In genomic region chr22:42512273-42512990, GRCh38 we compare ENCODE assay signal across 8 cellular contexts. TPM values are rescaled to one million over a fixed set of nuclear protein-coding genes. Genes with fewer than 3 reads are reported as not detected.
DNase-seq lines count a peak whose midpoint lies in the region; ATAC-seq, FAIRE-seq and TF ChIP-seq lines count a peak whose summit lies in the region.
"Not testable (repeated sequence)": the region's sequence is repeated elsewhere in the genome, so short reads cannot be mapped to it uniquely, and the experiment has no call there.

No MANE protein-coding gene starts in this region.

- H3K27me3 Mint-ChIP-seq in neural crest cell (ENCODE audit: low read depth), result not testable (repeated sequence)

- not testable (repeated sequence) for H3K27ac ChIP-seq in A549; GM12878 (ENCODE audit: control insufficient read depth, insufficient read depth)
- H3K27ac ChIP-seq in KOPT-K1 (ENCODE audit: low read depth, low read length, poor library complexity, severe bottlenecking), result peak overlapping the region; percentile 36

- TF ChIP-seq EP300 in A549 (IDR thresholded peaks at IDR 0.05); GM12878 (IDR thresholded peaks at IDR 0.05; ENCODE audit: borderline replicate concordance in 1 of 2, control insufficient read depth in 1 of 2, low read depth in 2 of 2, low read length in 2 of 2): not testable (repeated sequence)

- H4K20me1 ChIP-seq in GM12878 (ENCODE audit: control insufficient read depth, insufficient read depth), result not testable (repeated sequence)

- H3K4me2 ChIP-seq in A549; GM12878 (ENCODE audit: control insufficient read depth, insufficient read depth): not testable (repeated sequence)

- H3K4me1 Mint-ChIP-seq in neural crest cell, result not testable (repeated sequence)

- not testable (repeated sequence) for H3K79me2 ChIP-seq in GM12878 (ENCODE audit: control insufficient read depth, insufficient read depth, low read length)

- not testable (repeated sequence) for H3K9me3 Mint-ChIP-seq in neural crest cell

- H3K4me1 ChIP-seq in A549; GM12878 (ENCODE audit: control insufficient read depth, insufficient read depth, low read length): not testable (repeated sequence)

- TF ChIP-seq CTCF in A549 (IDR thresholded peaks at IDR 0.05), result peak; percentile 41
- 0 out of 3 replicates have a peak, but pooled peaks have one; percentile 25 for TF ChIP-seq CTCF in GM12872 (IDR thresholded peaks at IDR 0.05; ENCODE audit: insufficient read depth, low read depth, low read length)
- peak in 2 of 3 experiments; percentile 6 to 20; a peak in 1 of 6 replicates for TF ChIP-seq CTCF in GM12878 (IDR thresholded peaks at IDR 0.05 in 2 of 3, conservative IDR thresholded peaks at IDR 0.05 in 1 of 3; ENCODE audit: control insufficient read depth in 2 of 3, extremely low read depth in 1 of 3, insufficient read depth in 1 of 3, low read depth in 3 of 3, low read length in 3 of 3)
- peak; percentile 56 for TF ChIP-seq CTCF in neural crest cell (conservative IDR thresholded peaks at IDR 0.05)

- RAD21 ChIA-PET in GM12878 (lab: Charles Lee; ENCODE audit: unreplicated experiment), result not testable (repeated sequence)

- H3K9me3 ChIP-seq in A549; KOPT-K1 (ENCODE audit: insufficient read depth, low read length, poor library complexity, severe bottlenecking); GM12878 (replicated peaks; ENCODE audit: control insufficient read depth, insufficient read depth, low read length): not testable (repeated sequence)

- not testable (repeated sequence) for H3K27me3 ChIP-seq in GM12878 (replicated peaks in 1 of 2; ENCODE audit: control insufficient read depth in 2 of 2, insufficient read depth in 2 of 2, low read length in 1 of 2)

- not testable (repeated sequence) for H3K36me3 Mint-ChIP-seq in neural crest cell (ENCODE audit: low read depth)

- H2AFZ ChIP-seq in GM12878 (ENCODE audit: control insufficient read depth, low read depth, low read length), result not testable (repeated sequence)

- DNase-seq in A549 (ENCODE audit: low read depth in 1 of 2, low spot score in 1 of 2), result peak in 1 of 2 experiments; percentile 49
- DNase-seq in SK-MEL-5 (ENCODE audit: low read depth, low spot score), result peak; percentile 60
- DNase-seq in GM12878 (ENCODE audit: low read depth, low spot score), result not testable (repeated sequence)
- DNase-seq in fibroblast of peridontal ligament (ENCODE audit: extremely low read depth), result peak; percentile 18
- peak; percentile 35 for DNase-seq in iPS-NIHi7 (ENCODE audit: extremely low spot score)
- peak; percentile 31 for DNase-seq in neural crest cell (ENCODE audit: low read depth, low spot score)

- BruUV-seq in GM12878 (replicated peaks; lab: Mats Ljungman, UMichigan), result TSS peak; percentile 13

- H3K4me3 ChIP-seq in A549, GM12878: not testable (repeated sequence)

- not testable (repeated sequence) for TF ChIP-seq POLR2A in A549 (IDR thresholded peaks at IDR 0.05; ENCODE audit: low read length); GM12878 (IDR thresholded peaks at IDR 0.05; ENCODE audit: low read depth, low read length)

- SMC1A ChIA-PET in GM12878 (lab: Charles Lee; ENCODE audit: uncharacterized antibody, unreplicated experiment), result not testable (repeated sequence)

- in situ Hi-C loops in SK-MEL-5 (cut with HindIII; ENCODE audit: low pct_unique_long_range_greater_than_20kb, low sequenced_read_pairs); GM12878 (cut with MboI): not testable (repeated sequence)

- CTCF ChIA-PET in A549 (lab: Yijun Ruan, JAX), result interaction anchor here (0.6 to 1.4 kb wide), 9 partner anchors 8 to 96 kb away, joined by 3 to 10 read pairs (median 4); no protein-coding TSS in a partner anchor
- CTCF ChIA-PET in GM12878 (lab: Yijun Ruan, JAX), result not testable (repeated sequence)

- intact Hi-C loops in GM12878 (cut with micrococcal nuclease; ENCODE audit: unreplicated experiment), result not testable (repeated sequence)

- peaks cover 64% of the 10 kb centered on the region for H3K36me3 ChIP-seq in KOPT-K1 (ENCODE audit: insufficient read depth, low read length)
- not testable (repeated sequence) for H3K36me3 ChIP-seq in GM12878 (ENCODE audit: control insufficient read depth in 2 of 2, insufficient read depth in 2 of 2, low read length in 1 of 2)

- not testable (repeated sequence) for H3K9ac ChIP-seq in GM12878 (ENCODE audit: control insufficient read depth, insufficient read depth, low read length)

- H3K4me3 Mint-ChIP-seq in neural crest cell, result peak overlapping the region; percentile 81

- FAIRE-seq in A549 (lab: Jason Lieb, UNC), result peak; percentile 93
- FAIRE-seq in GM12878 (lab: Jason Lieb, UNC), result not testable (repeated sequence)

- H3K27ac Mint-ChIP-seq in neural crest cell (ENCODE audit: unreplicated experiment), result not testable (repeated sequence)

- WGBS in A549 (ENCODE audit: missing lambda C conversion rate), result 89% methylated on average over 22 of the region's 22 CpGs
- WGBS in GM12878 (ENCODE audit: insufficient coverage, insufficient replicate concordance, low lambda C conversion rate, missing lambda C conversion rate), result 95% methylated on average over 20 of the region's 22 CpGs

- TF ChIP-seq RAD21 in A549 (conservative IDR thresholded peaks at IDR 0.05 in 1 of 2, IDR thresholded peaks at IDR 0.05 in 1 of 2), result peak; percentile 37 to 51; a peak in 4 of 5 replicates
- peak; percentile 22; the same call in 1 of the 2 replicates for TF ChIP-seq RAD21 in GM12878 (IDR thresholded peaks at IDR 0.05; ENCODE audit: insufficient read depth, low read depth, low read length)

- ATAC-seq in A549 (peak; percentile 63 to 74), GM12878 (peak; percentile 49)

- POLR2A ChIA-PET in A549 (lab: Yijun Ruan, JAX); GM12878 (lab: Charles Lee): not testable (repeated sequence)

RNA-seq across cellular contexts. Expression of gene RRP7A, which starts 7.2 kb away (rescaled TPM):
- 26.5 and 31.2 TPM in 2 replicates for polyA plus RNA-seq in A549 (2011; rRNA removed)
- polyA plus RNA-seq in A549 (2012; cell fraction: cytosol; rRNA removed), result 54.1 and 54.4 TPM in 2 replicates
- 42.4 and 45.5 TPM in 2 replicates for polyA plus RNA-seq in A549 (2012; cell fraction: nucleus; rRNA removed)
- polyA plus RNA-seq in A549 (2017; fragmentation: RNase III; extraction: RNeasy Plus Mini Kit Qiagen cat#74134 plus additional on column Dnase treatment), result 36.3 to 42.0 TPM (median 37.1 TPM) in 3 replicates
- 21.9 and 25.7 TPM in 2 replicates for polyA minus RNA-seq in A549 (2011; rRNA and poly(A)+ RNA removed)
- total RNA-seq in SK-MEL-5 (2014; rRNA removed; shearing (Covaris generic)), result 73.7 and 85.2 TPM in 2 replicates
- polyA plus RNA-seq in SK-MEL-5 (2015; cell fraction: cytosol; rRNA removed), result 83.4 and 84.9 TPM in 2 replicates
- 31.5 and 34.2 TPM in 2 replicates for polyA plus RNA-seq in SK-MEL-5 (2015; cell fraction: nucleus; rRNA removed)
- total RNA-seq in GM12878 (2013; cell fraction: nucleolus; rRNA removed), result 24.1 and 27.7 TPM in 2 replicates
- total RNA-seq in GM12878 (2014; rRNA removed), result 42.4 and 42.7 TPM in 2 replicates
- 34.8 and 38.1 TPM in 2 replicates for total RNA-seq in GM12878 (2014; rRNA removed; fragmentation: Illumina TruSeq; extraction: Trizol)
- total RNA-seq in GM12878 (2021), result 73.9 and 84.9 TPM in 2 replicates
- 10.3 TPM for polyA plus RNA-seq in GM12878 (2011; ENCODE audit: low read depth)
- polyA plus RNA-seq in GM12878 (2011; rRNA removed), result 23.9 and 41.4 TPM in 2 replicates
- 33.2 and 45.5 TPM in 2 replicates for polyA plus RNA-seq in GM12878 (2011; cell fraction: cytosol; rRNA removed)
- polyA plus RNA-seq in GM12878 (2011; cell fraction: nucleus; rRNA removed), result 22.8 and 28.8 TPM in 2 replicates
- polyA plus RNA-seq in GM12878 (2012), result 18.6 and 23.1 TPM in 2 replicates
- polyA plus RNA-seq in GM12878 (2014; fragmentation: Illumina TruSeq; extraction: Trizol), result 38.1 and 49.7 TPM in 2 replicates
- polyA plus RNA-seq in GM12878 (2014; fragmentation: Nextera tagmentation; extraction: Ambion mirVana), result 10 to 100 TPM in 1 of 2 experiments, 1 to 10 TPM in 1; 2.9 to 12.3 TPM
- polyA plus RNA-seq in GM12878 (2014; rRNA removed), result 41.7 and 45.1 TPM in 2 replicates
- polyA plus RNA-seq in GM12878 (2016; fragmentation: Nextera tagmentation; extraction: Ambion mirVana), result 100 to 1,000 TPM in 1 of 2 experiments, 10 to 100 TPM in 1; 88.9 to 114 TPM
- 15.7 and 24.9 TPM in 2 replicates for polyA minus RNA-seq in GM12878 (2011; rRNA and poly(A)+ RNA removed)
- polyA minus RNA-seq in GM12878 (2011; cell fraction: cytosol; rRNA and poly(A)+ RNA removed), result 7.2 and 10.6 TPM in 2 replicates
- polyA minus RNA-seq in GM12878 (2011; cell fraction: nucleus; rRNA and poly(A)+ RNA removed), result 9.7 and 20.3 TPM in 2 replicates
- 78.0 and 78.2 TPM in 2 replicates for total RNA-seq in neural crest cell

RNA-seq across cellular contexts. Expression of gene SERHL2, which starts 41.3 kb away (rescaled TPM):
- 0.14 and 0.20 TPM in 2 replicates for polyA plus RNA-seq in A549 (2011; rRNA removed)
- polyA plus RNA-seq in A549 (2012; cell fraction: cytosol; rRNA removed), result 0.08 and 0.23 TPM in 2 replicates
- polyA plus RNA-seq in A549 (2012; cell fraction: nucleus; rRNA removed), result 0.25 and 0.95 TPM in 2 replicates
- 0.21 to 0.42 TPM (median 0.38 TPM) in 3 replicates for polyA plus RNA-seq in A549 (2017; fragmentation: RNase III; extraction: RNeasy Plus Mini Kit Qiagen cat#74134 plus additional on column Dnase treatment)
- polyA minus RNA-seq in A549 (2011; rRNA and poly(A)+ RNA removed), result 1.1 TPM in 1 of 2 replicates, not detected in the other
- total RNA-seq in SK-MEL-5 (2014; rRNA removed; shearing (Covaris generic)), result 0.66 and 1.6 TPM in 2 replicates
- polyA plus RNA-seq in SK-MEL-5 (2015; cell fraction: cytosol; rRNA removed), result 0.31 TPM in 1 of 2 replicates, not detected in the other
- not detected in 2 replicates for polyA plus RNA-seq in SK-MEL-5 (2015; cell fraction: nucleus; rRNA removed)
- total RNA-seq in GM12878 (2013; cell fraction: nucleolus; rRNA removed), result 2.4 and 3.3 TPM in 2 replicates
- total RNA-seq in GM12878 (2014; rRNA removed), result 1.3 and 2.0 TPM in 2 replicates
- total RNA-seq in GM12878 (2014; rRNA removed; fragmentation: Illumina TruSeq; extraction: Trizol), result 0.64 and 1.1 TPM in 2 replicates
- 0.69 and 1.0 TPM in 2 replicates for total RNA-seq in GM12878 (2021)
- 0.80 TPM for polyA plus RNA-seq in GM12878 (2011; ENCODE audit: low read depth)
- 0.97 and 1.6 TPM in 2 replicates for polyA plus RNA-seq in GM12878 (2011; rRNA removed)
- polyA plus RNA-seq in GM12878 (2011; cell fraction: cytosol; rRNA removed), result 0.63 and 1.5 TPM in 2 replicates
- 1.4 and 1.6 TPM in 2 replicates for polyA plus RNA-seq in GM12878 (2011; cell fraction: nucleus; rRNA removed)
- polyA plus RNA-seq in GM12878 (2012), result 0.90 and 1.1 TPM in 2 replicates
- 1.1 and 3.6 TPM in 2 replicates for polyA plus RNA-seq in GM12878 (2014; fragmentation: Illumina TruSeq; extraction: Trizol)
- polyA plus RNA-seq in GM12878 (2014; fragmentation: Nextera tagmentation; extraction: Ambion mirVana), result under 1 TPM; 0.63 to 0.93 TPM
- polyA plus RNA-seq in GM12878 (2014; rRNA removed), result 1.3 TPM in 2 replicates
- polyA plus RNA-seq in GM12878 (2016; fragmentation: Nextera tagmentation; extraction: Ambion mirVana), result 1 to 10 TPM; 1.7 to 1.8 TPM
- polyA minus RNA-seq in GM12878 (2011; rRNA and poly(A)+ RNA removed), result 0.73 and 1.8 TPM in 2 replicates
- not detected in 2 replicates for polyA minus RNA-seq in GM12878 (2011; cell fraction: cytosol; rRNA and poly(A)+ RNA removed)
- not detected in 2 replicates for polyA minus RNA-seq in GM12878 (2011; cell fraction: nucleus; rRNA and poly(A)+ RNA removed)
- total RNA-seq in neural crest cell, result 0.36 and 0.63 TPM in 2 replicates
